ENCODE assay signal across 13 cellular contexts in the genomic region with DNA sequence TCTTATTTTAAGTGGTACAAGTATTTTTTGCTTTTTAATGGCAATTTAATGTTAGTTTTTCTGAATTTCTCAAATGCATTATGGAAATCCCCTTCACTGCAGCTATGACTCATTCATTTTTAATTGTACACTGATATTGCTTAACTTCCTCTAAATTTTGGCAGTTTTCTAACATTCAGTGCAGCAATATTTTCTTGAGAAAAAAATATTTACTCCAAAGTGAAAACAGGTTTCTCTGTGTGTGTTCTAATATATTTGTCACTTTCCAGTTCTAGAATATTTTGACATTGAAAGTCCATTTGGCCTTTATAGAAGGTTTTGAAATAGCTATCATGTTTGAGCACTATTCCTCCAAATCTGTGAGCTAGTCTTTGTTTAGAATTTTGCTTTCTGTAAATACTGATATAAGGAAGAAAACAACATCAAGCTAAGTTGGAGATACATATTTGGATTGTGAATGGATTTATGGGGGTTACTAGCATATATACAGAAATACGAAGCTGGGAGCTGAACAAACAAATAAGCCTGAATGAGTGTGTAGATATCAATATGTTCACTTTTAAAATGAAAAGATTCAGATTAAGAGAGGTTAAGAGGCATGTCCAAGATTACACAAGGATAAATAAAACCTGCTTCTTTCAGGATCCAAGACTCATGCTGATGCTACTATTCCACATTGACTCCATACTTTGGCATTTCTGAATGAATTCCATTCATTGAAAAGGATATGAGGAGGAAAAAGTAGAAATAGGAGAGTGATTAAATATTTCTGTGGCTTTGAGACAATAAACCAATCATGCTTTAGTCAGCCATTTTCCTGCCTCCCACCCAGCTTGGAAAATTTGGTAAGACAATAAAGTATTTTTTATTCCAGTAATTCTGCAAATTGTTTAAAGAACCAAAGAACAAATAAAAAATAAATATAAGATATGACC. TPM values are rescaled to one million over a fixed set of nuclear protein-coding genes. Genes with fewer than 3 reads are reported as not detected.
DNase-seq lines count a peak whose midpoint lies in the region; ATAC-seq and TF ChIP-seq lines count a peak whose summit lies in the region.
"Had no signal": no experiment of that assay in that cellular context is flagged by ENCODE, and none has a peak within 500 bp of the region (broad histone marks: within the 10 kb centered on the region; RNA-seq: fewer than 3 reads in every experiment).

No MANE protein-coding gene starts in this region.

- no peaks in the 10 kb centered on the region for H3K27me3 ChIP-seq in A673 (replicated peaks; ENCODE audit: insufficient read depth, low read depth, low read length, poor library complexity)
- no peaks in the 10 kb centered on the region for H3K27me3 ChIP-seq in effector memory CD4-positive, alpha-beta T cell (replicated peaks; ENCODE audit: control insufficient read depth, insufficient read depth, low read length, poor library complexity, severe bottlenecking)
- H3K27me3 ChIP-seq: BLaER1 had no signal

- POLR2A ChIA-PET in A673 (lab: Charles Lee; ENCODE audit: low non-redundant PET) = no interaction called here
- POLR2A ChIA-PET in activated CD8-positive, alpha-beta T cell treated with anti-CD3 and anti-CD28 coated beads, Interleukin-2, amount 10 ng/mL, durations not matched to agents 7 days and 5 days (lab: Charles Lee) = no interaction called here

- no peaks in the 10 kb centered on the region for H3K9me3 Mint-ChIP-seq in activated CD8-positive, alpha-beta T cell treated with anti-CD3 and anti-CD28 coated beads, Interleukin-2, amount 10 ng/mL, durations not matched to agents 7 days and 5 days (ENCODE audit: insufficient read depth)

- TF ChIP-seq CTCF in A673 (conservative IDR thresholded peaks at IDR 0.05; ENCODE audit: low read depth, low read length) (no peak), astrocyte of the cerebellum (IDR thresholded peaks at IDR 0.05; ENCODE audit: low read depth, low read length, missing control alignments) (no peak)

- in situ Hi-C loops in astrocyte of the cerebellum (cut with HindIII; ENCODE audit: low sequenced_read_pairs) = no loop called here

- H3K4me3 ChIP-seq in A673 (ENCODE audit: low read depth, low read length, poor library complexity, severe bottlenecking) (no peak overlapping the region), astrocyte of the cerebellum (ENCODE audit: low read depth, low read length) (no peak overlapping the region)
- no peak overlapping the region for H3K4me3 ChIP-seq in effector memory CD4-positive, alpha-beta T cell (ENCODE audit: insufficient read depth, low read depth, low read length, poor library complexity, severe bottlenecking)
- H3K4me3 ChIP-seq: BLaER1 had no signal

- CTCF ChIA-PET in A673 (lab: Charles Lee) = no interaction called here
- CTCF ChIA-PET in activated CD8-positive, alpha-beta T cell treated with anti-CD3 and anti-CD28 coated beads, Interleukin-2, amount 10 ng/mL, durations not matched to agents 7 days and 5 days (lab: Charles Lee) = no interaction called here

- no peaks in the 10 kb centered on the region for H3K4me1 Mint-ChIP-seq in activated CD8-positive, alpha-beta T cell treated with anti-CD3 and anti-CD28 coated beads, Interleukin-2, amount 10 ng/mL, durations not matched to agents 7 days and 5 days (ENCODE audit: low read depth)
- H3K4me1 Mint-ChIP-seq: activated naive CD8-positive, alpha-beta T cell treated with anti-CD3 and anti-CD28 coated beads for 36 hours; naive B cell had no signal

- H3K27me3 Mint-ChIP-seq in activated CD8-positive, alpha-beta T cell treated with anti-CD3 and anti-CD28 coated beads, Interleukin-2, amount 10 ng/mL, durations not matched to agents 7 days and 5 days (ENCODE audit: low read depth) = no peaks in the 10 kb centered on the region
- H3K27me3 Mint-ChIP-seq: activated naive CD8-positive, alpha-beta T cell treated with anti-CD3 and anti-CD28 coated beads for 36 hours; naive B cell had no signal

- no peak overlapping the region for H3K27ac Mint-ChIP-seq in activated CD8-positive, alpha-beta T cell treated with anti-CD3 and anti-CD28 coated beads, Interleukin-2, amount 10 ng/mL, durations not matched to agents 7 days and 5 days
- H3K27ac Mint-ChIP-seq: activated naive CD8-positive, alpha-beta T cell treated with anti-CD3 and anti-CD28 coated beads for 36 hours; naive B cell had no signal

- H3K36me3 Mint-ChIP-seq in activated CD8-positive, alpha-beta T cell treated with anti-CD3 and anti-CD28 coated beads, Interleukin-2, amount 10 ng/mL, durations not matched to agents 7 days and 5 days (ENCODE audit: low read depth) = no peaks in the 10 kb centered on the region
- H3K36me3 Mint-ChIP-seq: activated naive CD8-positive, alpha-beta T cell treated with anti-CD3 and anti-CD28 coated beads for 36 hours; naive B cell had no signal

- intact Hi-C loops in A673 (cut with micrococcal nuclease; ENCODE audit: unreplicated experiment) (no loop called here), left ventricle myocardium superior (cut with micrococcal nuclease) (no loop called here)

- H3K27ac ChIP-seq in A673 (ENCODE audit: low read depth, low read length, poor library complexity, severe bottlenecking) = peak overlapping the region; percentile 60
- no peak overlapping the region for H3K27ac ChIP-seq in effector memory CD4-positive, alpha-beta T cell (ENCODE audit: insufficient read depth, low read length, poor library complexity, severe bottlenecking)
- H3K27ac ChIP-seq: BLaER1 had no signal

- no peak overlapping the region for H3K4me3 Mint-ChIP-seq in activated CD8-positive, alpha-beta T cell treated with anti-CD3 and anti-CD28 coated beads, Interleukin-2, amount 10 ng/mL, durations not matched to agents 7 days and 5 days
- H3K4me3 Mint-ChIP-seq: activated naive CD8-positive, alpha-beta T cell treated with anti-CD3 and anti-CD28 coated beads for 36 hours; naive B cell had no signal

- H3K9me3 ChIP-seq in A673 (ENCODE audit: low read depth, low read length, poor library complexity, severe bottlenecking) = no peaks in the 10 kb centered on the region
- no peaks in the 10 kb centered on the region for H3K9me3 ChIP-seq in effector memory CD4-positive, alpha-beta T cell (ENCODE audit: control insufficient read depth, low read length)
- H3K9me3 ChIP-seq: BLaER1 had no signal

- DNase-seq in A673 (ENCODE audit: low spot score) (peak; percentile 77), HS-27A (ENCODE audit: low read depth) (peak; percentile 78), astrocyte of the cerebellum (ENCODE audit: low read depth) (peak; percentile 63), left ventricle myocardium superior (no peak), cerebellar cortex (ENCODE audit: low spot score) (no peak), HK-2 (ENCODE audit: unreplicated experiment) (no peak)
- no peak for DNase-seq in activated CD8-positive, alpha-beta T cell treated with anti-CD3 and anti-CD28 coated beads, Interleukin-2, amount 10 ng/mL, durations not matched to agents 7 days and 5 days
- no peak for DNase-seq in effector memory CD4-positive, alpha-beta T cell
- DNase-seq: activated CD4-positive, alpha-beta T cell treated with anti-CD3 and anti-CD28 coated beads for 48 hours; activated naive CD8-positive, alpha-beta T cell treated with anti-CD3 and anti-CD28 coated beads for 36 hours; naive B cell; stimulated activated CD4-positive, alpha-beta T cell treated with anti-CD3 and anti-CD28 coated beads, Interleukin-4, amount 100 ng/mL, for 4 hours had no signal

- peak; percentile 88 for ATAC-seq in left ventricle myocardium superior
- ATAC-seq in activated CD8-positive, alpha-beta T cell treated with anti-CD3 and anti-CD28 coated beads, Interleukin-2, amount 10 ng/mL, durations not matched to agents 7 days and 5 days = no peak

- peaks cover 30% of the 10 kb centered on the region for H3K4me1 ChIP-seq in A673 (ENCODE audit: insufficient read depth, low read length, poor library complexity, severe bottlenecking)
- no peaks in the 10 kb centered on the region for H3K4me1 ChIP-seq in effector memory CD4-positive, alpha-beta T cell (ENCODE audit: control insufficient read depth, insufficient read depth, low read length, poor library complexity, severe bottlenecking)
- H3K4me1 ChIP-seq: BLaER1 had no signal

- H3K36me3 ChIP-seq in A673 (ENCODE audit: insufficient read depth, low read length, poor library complexity, severe bottlenecking) = no peaks in the 10 kb centered on the region
- no peaks in the 10 kb centered on the region for H3K36me3 ChIP-seq in effector memory CD4-positive, alpha-beta T cell (ENCODE audit: control insufficient read depth, insufficient read depth, low read length)
- H3K36me3 ChIP-seq: BLaER1 had no signal

- BruUV-seq in A673 (replicated peaks; lab: Mats Ljungman, UMichigan) = no TSS peak

RNA-seq across cellular contexts. Expression of a gene that starts 57.4 kb away (rescaled TPM):
- total RNA-seq in A673 (2021) (59.7 and 70.6 TPM in 2 replicates), left ventricle myocardium superior (8.5 TPM)
- total RNA-seq in activated CD8-positive, alpha-beta T cell treated with anti-CD3 and anti-CD28 coated beads, Interleukin-2, amount 10 ng/mL, durations not matched to agents 7 days and 5 days = not detected
- total RNA-seq: activated naive CD8-positive, alpha-beta T cell treated with anti-CD3 and anti-CD28 coated beads for 36 hours had no signal

Comparison
In these comparisons a context has a peak if more than half of its experiments do, and no peak if none do; other contexts are left out.
1. DNase-seq: peak in A673 (single experiment), HS-27A (single experiment) and astrocyte of the cerebellum (single experiment); none in left ventricle myocardium superior (single experiment), activated CD8-positive, alpha-beta T cell treated with anti-CD3 and anti-CD28 coated beads, Interleukin-2, amount 10 ng/mL, durations not matched to agents 7 days and 5 days (single experiment), effector memory CD4-positive, alpha-beta T cell (0 of 3), cerebellar cortex (single experiment) and HK-2 (single experiment).